In genomic region chrX:53186363-53186762, GRCh38 we compare ENCODE assay signal across 11 cellular contexts. TPM values are rescaled to one million over a fixed set of nuclear protein-coding genes. Genes with fewer than 3 reads are reported as not detected.
DNase-seq lines count a peak whose midpoint lies in the region; ATAC-seq, FAIRE-seq and TF ChIP-seq lines count a peak whose summit lies in the region.
"Had no signal": no experiment of that assay in that cellular context is flagged by ENCODE, and none has a peak within 500 bp of the region (broad histone marks: within the 10 kb centered on the region; RNA-seq: fewer than 3 reads in every experiment).

No MANE protein-coding gene starts in this region.

- in situ Hi-C loops in Caki2 (cut with HindIII; ENCODE audit: low pct_unique_long_range_greater_than_20kb, low sequenced_read_pairs) = no loop called here

- H3K9me3 ChIP-seq in pancreas (no peaks in the 10 kb centered on the region), hepatocyte (ENCODE audit: low read depth) (no peaks in the 10 kb centered on the region)

- H3K4me2 ChIP-seq in hepatocyte = no peak overlapping the region

- H2AFZ ChIP-seq in hepatocyte = no peak overlapping the region

- TF ChIP-seq CTCF in pancreas (IDR thresholded peaks at IDR 0.05) (no peak), hepatocyte (IDR thresholded peaks at IDR 0.05; ENCODE audit: poor library complexity) (no peak)

- H3K4me1 ChIP-seq in pancreas = no peaks in the 10 kb centered on the region
- H3K4me1 ChIP-seq in hepatocyte (ENCODE audit: insufficient read depth) = no peaks in the 10 kb centered on the region

- 39 to 58% methylated on average over 2 of the region's 2 CpGs for WGBS in pancreas, 2 donors
- 88% methylated on average over 2 of the region's 2 CpGs for WGBS in hepatocyte (ENCODE audit: low lambda C conversion rate, missing lambda C conversion rate)

- H4K20me1 ChIP-seq in hepatocyte (ENCODE audit: insufficient read depth, poor library complexity, severe bottlenecking) = no peaks in the 10 kb centered on the region

- no peaks in the 10 kb centered on the region for H3K9me2 ChIP-seq in hepatocyte (replicated peaks; ENCODE audit: insufficient read depth)

- no peak for FAIRE-seq in pancreas (lab: Jason Lieb, UNC)

- intact Hi-C loops in pancreas (cut with DNase I) = no loop called here

- ATAC-seq in pancreas = peak in 3 of 4 donors; percentile 24 to 83 (median 43)

- H3K27me3 ChIP-seq in pancreas (no peaks in the 10 kb centered on the region), hepatocyte (no peaks in the 10 kb centered on the region)

- H3K36me3 ChIP-seq in pancreas (no peaks in the 10 kb centered on the region), hepatocyte (replicated peaks; ENCODE audit: insufficient read depth, low read depth) (no peaks in the 10 kb centered on the region)

- no peaks in the 10 kb centered on the region for H3K79me2 ChIP-seq in hepatocyte

- H3K27ac ChIP-seq in pancreas (no peak overlapping the region), hepatocyte (no peak overlapping the region)

- DNase-seq in Caki2 (ENCODE audit: low read depth) = peak; percentile 44
- peak; percentile 47 for DNase-seq in HK-2 (ENCODE audit: unreplicated experiment)
- peak; percentile 38 for DNase-seq in amniotic epithelial cell (ENCODE audit: low read depth)
- DNase-seq in pancreas = no peak
- no peak for DNase-seq in NCI-H2227 treated with DMSO at 0.1 percent for 48 hours (lab: John Stamatoyannopoulos, UW)
- DNase-seq in hepatocyte (ENCODE audit: low spot score) = no peak
- DNase-seq in inferior parietal cortex (ENCODE audit: extremely low spot score) = no peak
- DNase-seq in NCI-H128 (lab: John Stamatoyannopoulos, UW; ENCODE audit: unreplicated experiment) = no peak
- DNase-seq: activated CD8-positive, alpha-beta memory T cell treated with anti-CD3 and anti-CD28 coated beads, Interleukin-2, amount 50 U/mL, for 48 hours; Karpas-422; T-helper 9 cell had no signal

- H3K4me3 ChIP-seq in pancreas = no peak overlapping the region
- no peak overlapping the region for H3K4me3 ChIP-seq in hepatocyte

RNA-seq across cellular contexts. Expression of gene KDM5C, which starts 38.6 kb away (rescaled TPM):
- total RNA-seq in Caki2 (2014; rRNA removed; shearing (Covaris generic); ENCODE audit: low replicate concordance) = 64.8 and 144 TPM in 2 replicates
- total RNA-seq in pancreas (10 to 100 TPM; 26.8 to 70.5 (median 47.5) TPM), hepatocyte (107 and 144 TPM in 2 replicates)
- polyA plus RNA-seq in pancreas (10 to 100 TPM; 31.4 to 36.4 TPM), hepatocyte (74.5 and 85.5 TPM in 2 replicates)

Comparison
In these comparisons a context has a peak if more than half of its experiments do, and no peak if none do; other contexts are left out.
1. DNase-seq: peak in Caki2 (single experiment), HK-2 (single experiment) and amniotic epithelial cell (single experiment); none in pancreas (0 of 6), NCI-H2227 treated with DMSO at 0.1 percent for 48 hours (single experiment), hepatocyte (single experiment), inferior parietal cortex (single experiment) and NCI-H128 (single experiment).